Comparison of ENCODE assay signal across 26 cellular contexts in the genomic region with DNA sequence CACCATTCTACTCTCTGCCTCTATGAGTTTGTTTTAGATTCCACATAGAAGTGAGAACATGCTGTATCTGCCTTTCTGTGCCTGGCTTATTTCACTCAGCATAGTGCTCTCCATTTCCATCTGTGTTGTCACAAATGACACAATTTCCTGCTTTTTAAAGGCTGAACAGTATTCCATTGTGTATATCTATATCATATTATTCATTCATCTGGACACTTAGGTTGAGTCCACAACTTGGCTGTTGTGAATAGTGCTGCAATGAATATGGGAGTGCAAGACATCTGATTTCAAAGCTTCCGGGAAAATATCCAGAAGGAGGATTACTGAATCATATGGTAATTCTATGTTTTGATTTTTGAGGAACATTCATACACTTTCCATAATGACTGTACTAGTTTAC. TPM values are rescaled to one million over a fixed set of nuclear protein-coding genes. Genes with fewer than 3 reads are reported as not detected.
DNase-seq lines count a peak whose midpoint lies in the region; ATAC-seq and TF ChIP-seq lines count a peak whose summit lies in the region.
"Had no signal": no experiment of that assay in that cellular context is flagged by ENCODE, and none has a peak within 500 bp of the region (broad histone marks: within the 10 kb centered on the region; RNA-seq: fewer than 3 reads in every experiment).

No MANE protein-coding gene starts in this region.

- 90% methylated on average over 1 of the region's 1 CpG for WGBS in right lobe of liver (ENCODE audit: insufficient coverage, low coverage, low lambda C conversion rate, missing lambda C conversion rate)

- H3K4me1 ChIP-seq in cardiac muscle cell (ENCODE audit: low read depth) (no peaks in the 10 kb centered on the region), right lobe of liver (peaks cover 0 to 4% (median 0%) of the 10 kb centered on the region in 4 donors)
- H3K4me1 ChIP-seq: A549, adrenal gland, foreskin keratinocyte, HAP-1, parathyroid adenoma, stomach, upper lobe of right lung had no signal

- H3K4me3 ChIP-seq in cardiac muscle cell (no peak overlapping the region), right lobe of liver (no peak overlapping the region)
- H3K4me3 ChIP-seq: A549, adrenal gland, HAP-1, stomach, upper lobe of right lung had no signal

- H3K27ac ChIP-seq in cardiac muscle cell (peak overlapping the region; percentile 19), right lobe of liver (no peak overlapping the region)
- H3K27ac ChIP-seq: A549, adrenal gland, foreskin keratinocyte, parathyroid adenoma, upper lobe of right lung had no signal

- H3K27me3 Mint-ChIP-seq in chondrocyte (ENCODE audit: low read depth) = no peaks in the 10 kb centered on the region
- H3K27me3 Mint-ChIP-seq: CD4-positive, CD25-positive, alpha-beta regulatory T cell; natural killer cell treated with Interleukin-12 subunit alpha and Interleukin-12 subunit beta and Interleukin-15 and Interleukin-18, amount 100 ng/mL, for 72 hours had no signal

- H3K9me3 Mint-ChIP-seq in chondrocyte (ENCODE audit: low read depth) = no peaks in the 10 kb centered on the region
- H3K9me3 Mint-ChIP-seq: activated T-helper 2 cell treated with anti-CD3 and anti-CD28 coated beads, Interferon-gamma antibody, Interleukin-2, Interleukin-4, amounts not matched to agents 10 μg/mL and 5 μg/mL and 100 μg/mL, durations not matched to agents 14 hours and 24 hours and 36 hours; CD4-positive, CD25-positive, alpha-beta regulatory T cell; mesothelial cell of epicardium; natural killer cell treated with Interleukin-12 subunit alpha and Interleukin-12 subunit beta and Interleukin-15 and Interleukin-18, amount 100 ng/mL, for 72 hours had no signal

- no peaks in the 10 kb centered on the region for H3K9me3 ChIP-seq in cardiac muscle cell (ENCODE audit: low read depth)
- no peaks in the 10 kb centered on the region for H3K9me3 ChIP-seq in right lobe of liver
- H3K9me3 ChIP-seq: A549, adrenal gland, HAP-1, SK-N-SH, stomach, upper lobe of right lung had no signal

- peaks cover 3% of the 10 kb centered on the region for H3K4me1 Mint-ChIP-seq in chondrocyte (ENCODE audit: low read depth)
- H3K4me1 Mint-ChIP-seq: mesothelial cell of epicardium had no signal

- TF ChIP-seq CTCF in cardiac muscle cell (IDR thresholded peaks at IDR 0.05; ENCODE audit: low read depth, low read length) = no peak
- TF ChIP-seq CTCF in chondrocyte (IDR thresholded peaks at IDR 0.05) = no peak
- no peak for TF ChIP-seq CTCF in right lobe of liver (IDR thresholded peaks at IDR 0.05)

- ATAC-seq in left ventricle myocardium superior = no peak
- no peak for ATAC-seq in right lobe of liver
- ATAC-seq in GM18520 (IDR thresholded peaks at IDR 0.05; ENCODE audit: unreplicated experiment) = no peak
- ATAC-seq: A549; foreskin keratinocyte; natural killer cell treated with Interleukin-12 subunit alpha and Interleukin-12 subunit beta and Interleukin-15 and Interleukin-18, amount 100 ng/mL, for 72 hours; Panc1; upper lobe of right lung had no signal

- DNase-seq in cardiac muscle cell (ENCODE audit: low read depth in 1 of 2, low spot score in 1 of 2) (peak in 1 of 2 donors; percentile 72), left ventricle myocardium superior (no peak), chondrocyte (ENCODE audit: low spot score) (no peak), globus pallidus (ENCODE audit: low spot score) (peak; percentile 3), MV-4-11 (lab: John Stamatoyannopoulos, UW) (no peak), right lobe of liver (no peak)
- DNase-seq in stimulated activated naive CD4-positive, alpha-beta T cell treated with Interleukin-2 at 50 U/mL for 16 hours (lab: John Stamatoyannopoulos, UW) = no peak
- DNase-seq: activated CD4-positive, CD25-positive, alpha-beta regulatory T cell treated with anti-CD3 and anti-CD28 coated beads, Interleukin-2, amount 50 U/mL, for 72 hours; adrenal gland; CD4-positive, CD25-positive, alpha-beta regulatory T cell; central memory CD4-positive, alpha-beta T cell; DMS53; MM.1S; SK-N-SH; stomach; T1000; upper lobe of right lung had no signal

- H3K4me3 Mint-ChIP-seq in chondrocyte (ENCODE audit: unreplicated experiment) = no peak overlapping the region
- H3K4me3 Mint-ChIP-seq: CD4-positive, CD25-positive, alpha-beta regulatory T cell; mesothelial cell of epicardium; natural killer cell treated with Interleukin-12 subunit alpha and Interleukin-12 subunit beta and Interleukin-15 and Interleukin-18, amount 100 ng/mL, for 72 hours had no signal

- H3K27me3 ChIP-seq in cardiac muscle cell = no peaks in the 10 kb centered on the region
- no peaks in the 10 kb centered on the region for H3K27me3 ChIP-seq in right lobe of liver
- H3K27me3 ChIP-seq: adrenal gland, foreskin keratinocyte, stomach, upper lobe of right lung had no signal

- no peak for TF ChIP-seq POLR2A in right lobe of liver (IDR thresholded peaks at IDR 0.05)

- intact Hi-C loops in left ventricle myocardium superior (cut with micrococcal nuclease) = no loop called here
- intact Hi-C loops in right lobe of liver (cut with DNase I) = no loop called here

- peak overlapping the region; percentile 4 for H3K27ac Mint-ChIP-seq in chondrocyte (ENCODE audit: unreplicated experiment)
- H3K27ac Mint-ChIP-seq: activated T-helper 2 cell treated with anti-CD3 and anti-CD28 coated beads, Interferon-gamma antibody, Interleukin-2, Interleukin-4, amounts not matched to agents 10 μg/mL and 5 μg/mL and 100 μg/mL, durations not matched to agents 14 hours and 24 hours and 36 hours; mesothelial cell of epicardium; natural killer cell treated with Interleukin-12 subunit alpha and Interleukin-12 subunit beta and Interleukin-15 and Interleukin-18, amount 100 ng/mL, for 72 hours had no signal

- H3K36me3 ChIP-seq in cardiac muscle cell (peaks cover 30% of the 10 kb centered on the region), right lobe of liver (peaks cover 0 to 18% (median 10%) of the 10 kb centered on the region in 4 donors)

- H3K36me3 Mint-ChIP-seq in chondrocyte (ENCODE audit: low read depth) = peaks cover 6% of the 10 kb centered on the region
- H3K36me3 Mint-ChIP-seq: natural killer cell treated with Interleukin-12 subunit alpha and Interleukin-12 subunit beta and Interleukin-15 and Interleukin-18, amount 100 ng/mL, for 72 hours had no signal

RNA-seq across cellular contexts. Expression of gene DONSON, which starts 20.1 kb away (rescaled TPM):
- total RNA-seq in cardiac muscle cell (25.2 TPM in 2 replicates), left ventricle myocardium superior (7.6 TPM), chondrocyte (17.9 to 23.9 TPM (median 18.7 TPM) in 3 replicates), right lobe of liver (10 to 100 TPM in 2 of 6 experiments, 1 to 10 TPM in 4; 6.0 to 13.7 (median 8.4) TPM)
- polyA plus RNA-seq in cardiac muscle cell = 34.9 and 38.5 TPM in 2 replicates

RNA-seq across cellular contexts. Expression of gene CRYZL1, which starts 33.0 kb away (rescaled TPM):
- total RNA-seq in cardiac muscle cell = 17.0 and 58.3 TPM in 2 replicates
- polyA plus RNA-seq in cardiac muscle cell = 58.1 and 79.4 TPM in 2 replicates
- 25.2 TPM for total RNA-seq in left ventricle myocardium superior
- 30.4 to 39.9 TPM (median 30.7 TPM) in 3 replicates for total RNA-seq in chondrocyte
- 10 to 100 TPM in 4 of 6 experiments, 1 to 10 TPM in 2; 9.7 to 16.3 (median 13.2) TPM for total RNA-seq in right lobe of liver

RNA-seq across cellular contexts. Expression of gene ITSN1, which starts 33.7 kb away (rescaled TPM):
- total RNA-seq in cardiac muscle cell = 125 and 139 TPM in 2 replicates
- 90.9 and 92.4 TPM in 2 replicates for polyA plus RNA-seq in cardiac muscle cell
- total RNA-seq in left ventricle myocardium superior = 44.4 TPM
- total RNA-seq in chondrocyte = 29.8 to 39.7 TPM (median 31.3 TPM) in 3 replicates
- 10 to 100 TPM; 27.8 to 63.1 (median 33.8) TPM for total RNA-seq in right lobe of liver
